1 cellular context compared by ENCODE assay signal in genomic region chr4:78656968-78657445, GRCh38.
A peak's percentile ranks its signal among the peaks of the same experiment; 100 is the strongest.
TF ChIP-seq lines count a peak whose summit lies in the region.

No MANE protein-coding gene starts in this region.

TF ChIP-seq in K562, 482 proteins besides CTCF, POLR2A, EP300 and RAD21 (continued from another document and continues in another):
- no peak for TF ChIP-seq THAP12 (CRISPR knock-in tag; IDR thresholded peaks at IDR 0.05)
- no peak for TF ChIP-seq HDAC8 (tag; IDR thresholded peaks at IDR 0.05)
- TF ChIP-seq ZNF445 (CRISPR knock-in tag; IDR thresholded peaks at IDR 0.05; ENCODE audit: low read depth): no peak
- TF ChIP-seq TGIF2 (CRISPR knock-in tag; IDR thresholded peaks at IDR 0.05): no peak
- no peak for TF ChIP-seq ZNF165 (CRISPR knock-in tag; IDR thresholded peaks at IDR 0.05; ENCODE audit: borderline replicate concordance)
- no peak for TF ChIP-seq CHCHD3 (CRISPR knock-in tag; IDR thresholded peaks at IDR 0.05)
- no peak for TF ChIP-seq RB1 (IDR thresholded peaks at IDR 0.05; ENCODE audit: low read depth)
- 0 out of 2 replicates have a peak, but pooled peaks have one; percentile 41 for TF ChIP-seq LEF1 (IDR thresholded peaks at IDR 0.05)
- TF ChIP-seq ZNF586 (CRISPR knock-in tag; conservative IDR thresholded peaks at IDR 0.05): no peak
- TF ChIP-seq ZBTB8A (IDR thresholded peaks at IDR 0.05; ENCODE audit: partially characterized antibody): no peak
- TF ChIP-seq CREB1 (IDR thresholded peaks at IDR 0.05): no peak
- no peak for TF ChIP-seq CREB1 (CRISPR knock-in tag; IDR thresholded peaks at IDR 0.05)
- TF ChIP-seq HNRNPUL1 (IDR thresholded peaks at IDR 0.05; ENCODE audit: low read length): no peak
- no peak for TF ChIP-seq POLR3A (IDR thresholded peaks at IDR 0.05; ENCODE audit: borderline replicate concordance, extremely low read depth, insufficient read depth, insufficient read length)
- TF ChIP-seq ZNF280B (CRISPR knock-in tag; IDR thresholded peaks at IDR 0.05): no peak
- TF ChIP-seq MAFG (tag; conservative IDR thresholded peaks at IDR 0.05): no peak
- TF ChIP-seq ZNF699 (CRISPR knock-in tag; IDR thresholded peaks at IDR 0.05; ENCODE audit: insufficient replicate concordance): no peak
- TF ChIP-seq IFI16 (CRISPR knock-in tag; IDR thresholded peaks at IDR 0.05): no peak
- TF ChIP-seq BDP1 (IDR thresholded peaks at IDR 0.05; ENCODE audit: insufficient read depth, insufficient read length): no peak
- no peak for TF ChIP-seq GATAD2A (IDR thresholded peaks at IDR 0.05)
- TF ChIP-seq ZKSCAN1 (IDR thresholded peaks at IDR 0.05; ENCODE audit: low read depth, low read length): no peak
- no peak for TF ChIP-seq SLC30A9 (CRISPR knock-in tag; IDR thresholded peaks at IDR 0.05)
- no peak for TF ChIP-seq PHB2 (IDR thresholded peaks at IDR 0.05; ENCODE audit: low read depth)
- TF ChIP-seq KLF1 (tag; IDR thresholded peaks at IDR 0.05): no peak
- no peak for TF ChIP-seq PBX2 (CRISPR knock-in tag; IDR thresholded peaks at IDR 0.05; ENCODE audit: low read depth)
- TF ChIP-seq PBX2 (tag; conservative IDR thresholded peaks at IDR 0.05; ENCODE audit: low read depth): no peak
- no peak for TF ChIP-seq MCM7 (IDR thresholded peaks at IDR 0.05)
- no peak for TF ChIP-seq ZNF184 (CRISPR knock-in tag; IDR thresholded peaks at IDR 0.05)
- no peak for TF ChIP-seq ARID3B (CRISPR knock-in tag; IDR thresholded peaks at IDR 0.05; ENCODE audit: borderline replicate concordance)
- no peak for TF ChIP-seq CBX2 (IDR thresholded peaks at IDR 0.05; ENCODE audit: insufficient read depth, low read length, poor library complexity, severe bottlenecking)
- no peak for TF ChIP-seq GTF2B (IDR thresholded peaks at IDR 0.05; ENCODE audit: extremely low read depth, insufficient read length)
- no peak for TF ChIP-seq ZNF444 (CRISPR knock-in tag; IDR thresholded peaks at IDR 0.05)
- no peak for TF ChIP-seq KDM1A (IDR thresholded peaks at IDR 0.05)
- no peak for TF ChIP-seq ZNF23 (CRISPR knock-in tag; IDR thresholded peaks at IDR 0.05)
- peak; percentile 48; the same call in 1 of the 2 replicates for TF ChIP-seq ZEB2 (IDR thresholded peaks at IDR 0.05)
- TF ChIP-seq U2AF1 (optimal IDR thresholded peaks at IDR 0.05; ENCODE audit: low read depth, low read length): no peak
- no peak for TF ChIP-seq YY1 (IDR thresholded peaks at IDR 0.05; ENCODE audit: borderline replicate concordance in 1 of 3, control insufficient read depth in 1 of 3, extremely low read depth in 1 of 3, insufficient read depth in 3 of 3, insufficient read length in 1 of 3, insufficient replicate concordance in 2 of 3, low read depth in 1 of 3, low read length in 2 of 3)
- peak; percentile 53 for TF ChIP-seq MGA (IDR thresholded peaks at IDR 0.05)
- TF ChIP-seq HCFC1 (IDR thresholded peaks at IDR 0.05; ENCODE audit: low read depth, low read length): no peak
- TF ChIP-seq PYGO2 (tag; IDR thresholded peaks at IDR 0.05): no peak
- TF ChIP-seq CREB3 (tag; conservative IDR thresholded peaks at IDR 0.05; ENCODE audit: low read depth): no peak
- no peak for TF ChIP-seq EZH2 (IDR thresholded peaks at IDR 0.05; ENCODE audit: borderline replicate concordance, low read depth, low read length)
- 0 out of 2 replicates have a peak, but pooled peaks have one; percentile 30 for TF ChIP-seq ARID2 (IDR thresholded peaks at IDR 0.05)
- TF ChIP-seq STAT5A (IDR thresholded peaks at IDR 0.05; ENCODE audit: borderline replicate concordance, low read length): no peak
- TF ChIP-seq DIDO1 (tag; IDR thresholded peaks at IDR 0.05; ENCODE audit: low read depth): no peak
- no peak for TF ChIP-seq ESRRB (CRISPR knock-in tag; IDR thresholded peaks at IDR 0.05; ENCODE audit: borderline replicate concordance)
